ENCODE assay signal across 20 cellular contexts in genomic region chr15:100598655-100599054, GRCh38. TPM values are rescaled to one million over a fixed set of nuclear protein-coding genes. Genes with fewer than 3 reads are reported as not detected.
DNase-seq lines count a peak whose midpoint lies in the region; ATAC-seq, FAIRE-seq and TF ChIP-seq lines count a peak whose summit lies in the region.
"Had no signal": no experiment of that assay in that cellular context is flagged by ENCODE, and none has a peak within 500 bp of the region (broad histone marks: within the 10 kb centered on the region; RNA-seq: fewer than 3 reads in every experiment).

No MANE protein-coding gene starts in this region.

- no peak overlapping the region for H2BK5ac ChIP-seq in H1 (ENCODE audit: low read depth, low read length)

- H3K36me3 ChIP-seq in H1 (ENCODE audit: control insufficient read depth in 2 of 4, insufficient read depth in 4 of 4, low read length in 3 of 4) (no peaks in the 10 kb centered on the region), thyroid gland (no peaks in the 10 kb centered on the region), upper lobe of left lung (no peaks in the 10 kb centered on the region)
- H3K36me3 ChIP-seq: neutrophil, prostate gland had no signal

- TF ChIP-seq POLR2A in H1 (IDR thresholded peaks at IDR 0.05; ENCODE audit: control extremely low read depth in 1 of 2, low read depth in 2 of 2, low read length in 2 of 2): no peak
- TF ChIP-seq POLR2A in thyroid gland (IDR thresholded peaks at IDR 0.05): no peak
- no peak for TF ChIP-seq POLR2A in upper lobe of left lung (IDR thresholded peaks at IDR 0.05)

- H3K9me3 Mint-ChIP-seq in activated naive CD4-positive, alpha-beta T cell treated with anti-CD3 and anti-CD28 coated beads for 36 hours: no peaks in the 10 kb centered on the region
- no peaks in the 10 kb centered on the region for H3K9me3 Mint-ChIP-seq in T-helper 1 cell treated with Interleukin-12 subunit alpha and Interleukin-12 subunit beta and Interleukin-4 antibody, amounts not matched to agents 30 μg/mL and 1 μg/mL, for 36 hours

- peaks cover 0 to 2% of the 10 kb centered on the region in 2 experiments for H4K20me1 ChIP-seq in H1 (replicated peaks in 1 of 2; ENCODE audit: control insufficient read depth in 1 of 2, insufficient read depth in 2 of 2, low read length in 2 of 2)

- no peak for TF ChIP-seq EP300 in H1 (IDR thresholded peaks at IDR 0.05; ENCODE audit: borderline replicate concordance in 1 of 2, low read depth in 2 of 2, low read length in 2 of 2)
- no peak for TF ChIP-seq EP300 in upper lobe of left lung (IDR thresholded peaks at IDR 0.05)

- no peak overlapping the region for H3K4ac ChIP-seq in H1 (replicated peaks; ENCODE audit: insufficient read length, low read depth, low read length)

- no peaks in the 10 kb centered on the region for H3K27me3 ChIP-seq in H1 (replicated peaks in 1 of 4; ENCODE audit: control insufficient read depth in 3 of 4, extremely low read depth in 1 of 4, insufficient read depth in 3 of 4, low read length in 3 of 4)
- H3K27me3 ChIP-seq in thyroid gland: no peaks in the 10 kb centered on the region
- no peaks in the 10 kb centered on the region for H3K27me3 ChIP-seq in upper lobe of left lung
- H3K27me3 ChIP-seq: BLaER1 treated with 17β-estradiol and CSF1 and Interleukin-3, amounts not matched to agents 10 nM and 100 nM; dorsolateral prefrontal cortex; neutrophil had no signal

- no peak overlapping the region for H2BK120ac ChIP-seq in H1 (replicated peaks; ENCODE audit: low read depth, low read length)

- H3K23ac ChIP-seq in H1 (ENCODE audit: insufficient read length): no peak overlapping the region

- H3K27ac Mint-ChIP-seq in activated naive CD4-positive, alpha-beta T cell treated with anti-CD3 and anti-CD28 coated beads for 36 hours: no peak overlapping the region
- H3K27ac Mint-ChIP-seq in T-helper 1 cell treated with Interleukin-12 subunit alpha and Interleukin-12 subunit beta and Interleukin-4 antibody, amounts not matched to agents 30 μg/mL and 1 μg/mL, for 36 hours: peak overlapping the region; percentile 81
- H3K27ac Mint-ChIP-seq: WTC11 had no signal

- H3K56ac ChIP-seq in H1 (replicated peaks; ENCODE audit: insufficient read length, low read depth, low read length): no peak overlapping the region

- no peak overlapping the region for H2AK5ac ChIP-seq in H1 (ENCODE audit: low read depth, low read length)

- WGBS in H1 (ENCODE audit: extremely low coverage in 1 of 2, insufficient coverage in 1 of 2, insufficient read length in 1 of 2, insufficient replicate concordance in 2 of 2, low coverage in 1 of 2, low lambda C conversion rate in 2 of 2, missing lambda C conversion rate in 1 of 2), 2 experiments: 67% methylated on average over 1 of the region's 1 CpG; no CpG with 5 or more reads in 1 of the 2 experiments
- 93 to 100% methylated on average over 1 of the region's 1 CpG for WGBS in thyroid gland, 2 donors
- WGBS in upper lobe of left lung, 2 donors: 100% methylated on average over 1 of the region's 1 CpG

- no peak overlapping the region for H3K14ac ChIP-seq in H1 (ENCODE audit: insufficient read length)

- H3K23me2 ChIP-seq in H1 (ENCODE audit: low read depth, low read length): 0 out of 2 replicates have a peak, but pooled peaks cover 3% of the 10 kb centered on the region

- H3K18ac ChIP-seq in H1 (ENCODE audit: extremely low read depth, low read length): no peak overlapping the region

- H4K91ac ChIP-seq in H1 (replicated peaks; ENCODE audit: insufficient read length, low read length): no peak overlapping the region

- no peak overlapping the region for H3K4me2 ChIP-seq in H1 (ENCODE audit: insufficient read depth in 1 of 2, low read depth in 2 of 2, low read length in 2 of 2)

- no peak overlapping the region for H2BK12ac ChIP-seq in H1 (ENCODE audit: low read depth, low read length)

- TF ChIP-seq CTCF in H1 (IDR thresholded peaks at IDR 0.05; ENCODE audit: control extremely low read depth in 1 of 3, insufficient read depth in 1 of 3, low read depth in 1 of 3, low read length in 3 of 3) (no peak), thyroid gland (IDR thresholded peaks at IDR 0.05) (no peak), upper lobe of left lung (IDR thresholded peaks at IDR 0.05) (no peak)

- H3K9me3 ChIP-seq in H1 (ENCODE audit: insufficient read depth in 2 of 2, low read depth in 1 of 2, low read length in 1 of 2) (no peaks in the 10 kb centered on the region), thyroid gland (no peaks in the 10 kb centered on the region), upper lobe of left lung (no peaks in the 10 kb centered on the region)
- H3K9me3 ChIP-seq: neutrophil, prostate gland had no signal

- H3K36me3 Mint-ChIP-seq in activated naive CD4-positive, alpha-beta T cell treated with anti-CD3 and anti-CD28 coated beads for 36 hours (ENCODE audit: low read depth): peaks cover 15% of the 10 kb centered on the region
- peaks cover 28% of the 10 kb centered on the region for H3K36me3 Mint-ChIP-seq in T-helper 1 cell treated with Interleukin-12 subunit alpha and Interleukin-12 subunit beta and Interleukin-4 antibody, amounts not matched to agents 30 μg/mL and 1 μg/mL, for 36 hours (ENCODE audit: low read depth)
- H3K36me3 Mint-ChIP-seq: WTC11 had no signal

- peaks cover 53% of the 10 kb centered on the region for H3K4me1 Mint-ChIP-seq in activated naive CD4-positive, alpha-beta T cell treated with anti-CD3 and anti-CD28 coated beads for 36 hours (ENCODE audit: low read depth)
- peaks cover 57% of the 10 kb centered on the region for H3K4me1 Mint-ChIP-seq in T-helper 1 cell treated with Interleukin-12 subunit alpha and Interleukin-12 subunit beta and Interleukin-4 antibody, amounts not matched to agents 30 μg/mL and 1 μg/mL, for 36 hours (ENCODE audit: low read depth)

- peaks cover 3% of the 10 kb centered on the region; the same call in 1 of the 2 replicates for H3K79me1 ChIP-seq in H1 (ENCODE audit: low read depth, low read length)

- no peak overlapping the region for H4K5ac ChIP-seq in H1 (ENCODE audit: insufficient read length, low read depth, low read length)

- DNase-seq in activated naive CD4-positive, alpha-beta T cell treated with anti-CD3 and anti-CD28 coated beads for 36 hours: no peak
- DNase-seq in activated naive CD4-positive, alpha-beta T cell (lab: John Stamatoyannopoulos, UW): no peak
- DNase-seq in H1 (ENCODE audit: low read depth in 1 of 2, low spot score in 2 of 2) (no peak), thyroid gland (peak; percentile 65 to 69), upper lobe of left lung (no peak), NOMO-1 (lab: John Stamatoyannopoulos, UW; ENCODE audit: unreplicated experiment in 2 of 2) (no peak)
- DNase-seq: dorsolateral prefrontal cortex; mammary epithelial cell; NCI-H1105; NCI-H2029; NCI-H345; stimulated activated CD4-positive, alpha-beta T cell treated with anti-CD3 and anti-CD28 coated beads, Interleukin-15, amount 100 ng/mL, for 24 hours; T1000 had no signal

- no peaks in the 10 kb centered on the region for H3K27me3 Mint-ChIP-seq in activated naive CD4-positive, alpha-beta T cell treated with anti-CD3 and anti-CD28 coated beads for 36 hours (ENCODE audit: low read depth)
- H3K27me3 Mint-ChIP-seq in T-helper 1 cell treated with Interleukin-12 subunit alpha and Interleukin-12 subunit beta and Interleukin-4 antibody, amounts not matched to agents 30 μg/mL and 1 μg/mL, for 36 hours (ENCODE audit: low read depth): no peaks in the 10 kb centered on the region

- no peak overlapping the region for H3K9ac ChIP-seq in H1 (replicated peaks in 1 of 4; ENCODE audit: extremely low read depth in 1 of 4, low read depth in 3 of 4, low read length in 3 of 4)
- H3K9ac ChIP-seq: BLaER1 treated with 17β-estradiol and CSF1 and Interleukin-3, amounts not matched to agents 10 nM and 100 nM had no signal

- no peak for FAIRE-seq in H1 (lab: Jason Lieb, UNC)

- H3K4me3 ChIP-seq in H1 (ENCODE audit: extremely low read depth in 1 of 4, insufficient read depth in 2 of 4, low read depth in 3 of 4, low read length in 4 of 4) (no peak overlapping the region), thyroid gland (replicated peaks in 1 of 3) (no peak overlapping the region), upper lobe of left lung (no peak overlapping the region)
- H3K4me3 ChIP-seq: BLaER1 treated with 17β-estradiol and CSF1 and Interleukin-3, amounts not matched to agents 10 nM and 100 nM; dorsolateral prefrontal cortex; prostate gland had no signal

- peaks cover 0 to 34% of the 10 kb centered on the region in 2 experiments for H3K79me2 ChIP-seq in H1 (ENCODE audit: control insufficient read depth in 1 of 2, insufficient read depth in 2 of 2, low read length in 2 of 2)

- H3K4me1 ChIP-seq in H1 (replicated peaks in 1 of 4; ENCODE audit: control insufficient read depth in 3 of 4, insufficient read depth in 4 of 4, low read length in 3 of 4): peaks cover 0 to 9% (median 4%) of the 10 kb centered on the region in 4 experiments; a peak in 3 of 7 replicates
- peaks cover 42 to 61% of the 10 kb centered on the region in 2 donors for H3K4me1 ChIP-seq in thyroid gland
- H3K4me1 ChIP-seq in upper lobe of left lung: peaks cover 18 to 34% (median 24%) of the 10 kb centered on the region in 4 donors

- 0 out of 2 replicates have a peak overlapping the region, but pooled peaks have one; percentile 40 for H2BK15ac ChIP-seq in H1 (ENCODE audit: low read length)

- H3K4me3 Mint-ChIP-seq in activated naive CD4-positive, alpha-beta T cell treated with anti-CD3 and anti-CD28 coated beads for 36 hours: peak overlapping the region; percentile 63
- H3K4me3 Mint-ChIP-seq in T-helper 1 cell treated with Interleukin-12 subunit alpha and Interleukin-12 subunit beta and Interleukin-4 antibody, amounts not matched to agents 30 μg/mL and 1 μg/mL, for 36 hours: peak overlapping the region; percentile 48
- H3K4me3 Mint-ChIP-seq: WTC11 had no signal

- H2BK20ac ChIP-seq in H1 (ENCODE audit: low read length): no peak overlapping the region

- ATAC-seq in upper lobe of left lung (ENCODE audit: low FRiP score in 2 of 2): no peak
- ATAC-seq: SK-N-SH treated with all-trans-retinoic acid at 6 μM for 48 hours, WTC11 had no signal

- no peak overlapping the region for H4K8ac ChIP-seq in H1 (ENCODE audit: extremely low read depth, insufficient read depth, low read length)

- no peak overlapping the region for H2AFZ ChIP-seq in H1 (ENCODE audit: low read length)

- intact Hi-C loops in activated naive CD4-positive, alpha-beta T cell treated with anti-CD3 and anti-CD28 coated beads for 36 hours (cut with micrococcal nuclease): loop anchor here (5.0 to 10.0 kb wide), 5 partner anchors 529 to 1344 kb away; partner anchors contain the start of genes LRRC28 and TM2D3
- intact Hi-C loops in thyroid gland (cut with DNase I): no loop called here

- POLR2A ChIA-PET in H1 (lab: Charles Lee; ENCODE audit: partially characterized antibody): no interaction called here

- TF ChIP-seq RAD21 in H1 (IDR thresholded peaks at IDR 0.05 in 1 of 2, conservative IDR thresholded peaks at IDR 0.05 in 1 of 2; ENCODE audit: low read depth in 2 of 2, low read length in 2 of 2): no peak

- CTCF ChIA-PET in activated naive CD4-positive, alpha-beta T cell treated with anti-CD3 and anti-CD28 coated beads for 36 hours (lab: Charles Lee): interaction anchor here (1.1 to 1.8 kb wide), 4 partner anchors 26 to 673 kb away, joined by 3 to 6 read pairs (median 5); no protein-coding TSS in a partner anchor
- CTCF ChIA-PET in H1 (lab: Charles Lee; ENCODE audit: partially characterized antibody): interaction anchor here (1.3 kb wide), 1 partner anchor 249 kb away, joined by 4 read pairs; no protein-coding TSS in a partner anchor

- H3K27ac ChIP-seq in H1 (ENCODE audit: low read depth, low read length): no peak overlapping the region
- peak overlapping the region in 2 of 3 donors; percentile 52 to 58 for H3K27ac ChIP-seq in thyroid gland
- no peak overlapping the region for H3K27ac ChIP-seq in upper lobe of left lung
- H3K27ac ChIP-seq: dorsolateral prefrontal cortex, HL-60, neutrophil, prostate gland had no signal

RNA-seq across cellular contexts. Expression of gene LINS1, which starts 3.3 kb away (rescaled TPM):
- 10 to 100 TPM; 36.8 to 37.1 TPM for total RNA-seq in activated naive CD4-positive, alpha-beta T cell treated with anti-CD3 and anti-CD28 coated beads for 36 hours
- 6.1 and 8.1 TPM in 2 replicates for total RNA-seq in H1 (2021; fragmentation: NEBNext Ultra II Directional; extraction: Animal tissue kit (Norgen Biotek cat#: 25700))
- 2.7 and 4.2 TPM in 2 replicates for polyA plus RNA-seq in H1 (2011; rRNA removed)
- 3.9 TPM for polyA plus RNA-seq in H1 (2011; cell fraction: cytosol; rRNA removed)
- 4.2 TPM for polyA plus RNA-seq in H1 (2011; cell fraction: nucleus; rRNA removed)
- 3.7 to 4.3 TPM (median 4.0 TPM) in 4 replicates for polyA plus RNA-seq in H1 (2012, experiment 1 of 2)
- polyA plus RNA-seq in H1 (2012, experiment 2 of 2): 0.51 TPM
- polyA plus RNA-seq in H1 (2013, experiment 1 of 2): 4.9 TPM
- 4.8 TPM for polyA plus RNA-seq in H1 (2013, experiment 2 of 2)
- 7.6 and 20.0 TPM in 2 replicates for polyA minus RNA-seq in H1 (2011; rRNA and poly(A)+ RNA removed)
- polyA minus RNA-seq in H1 (2011; cell fraction: cytosol; rRNA and poly(A)+ RNA removed): 3.6 TPM
- 6.0 TPM for polyA minus RNA-seq in H1 (2011; cell fraction: nucleus; rRNA and poly(A)+ RNA removed)
- total RNA-seq in thyroid gland: 10 to 100 TPM; 32.9 to 63.0 (median 53.3) TPM
- 10 to 100 TPM; 11.8 to 43.0 (median 18.2) TPM for total RNA-seq in upper lobe of left lung

RNA-seq across cellular contexts. Expression of gene ASB7, which starts 3.7 kb away (rescaled TPM):
- 10 to 100 TPM; 15.6 to 16.8 TPM for total RNA-seq in activated naive CD4-positive, alpha-beta T cell treated with anti-CD3 and anti-CD28 coated beads for 36 hours
- 9.7 and 12.8 TPM in 2 replicates for total RNA-seq in H1 (2021; fragmentation: NEBNext Ultra II Directional; extraction: Animal tissue kit (Norgen Biotek cat#: 25700))
- polyA plus RNA-seq in H1 (2011; rRNA removed): 5.0 and 5.2 TPM in 2 replicates
- polyA plus RNA-seq in H1 (2011; cell fraction: cytosol; rRNA removed): 6.0 TPM
- 6.9 TPM for polyA plus RNA-seq in H1 (2011; cell fraction: nucleus; rRNA removed)
- 6.4 to 7.1 TPM (median 6.6 TPM) in 4 replicates for polyA plus RNA-seq in H1 (2012, experiment 1 of 2)
- 0.98 TPM for polyA plus RNA-seq in H1 (2012, experiment 2 of 2)
- 4.2 TPM for polyA plus RNA-seq in H1 (2013, experiment 1 of 2)
- polyA plus RNA-seq in H1 (2013, experiment 2 of 2): 4.5 TPM
- polyA minus RNA-seq in H1 (2011; rRNA and poly(A)+ RNA removed): 19.9 and 21.3 TPM in 2 replicates
- 9.7 TPM for polyA minus RNA-seq in H1 (2011; cell fraction: cytosol; rRNA and poly(A)+ RNA removed)
- 19.9 TPM for polyA minus RNA-seq in H1 (2011; cell fraction: nucleus; rRNA and poly(A)+ RNA removed)
- 10 to 100 TPM; 16.2 to 21.0 (median 19.7) TPM for total RNA-seq in thyroid gland
- 10 to 100 TPM; 11.7 to 19.8 (median 14.2) TPM for total RNA-seq in upper lobe of left lung

Comparison
In these comparisons a context has a peak if more than half of its experiments do, and no peak if none do; other contexts are left out.
1. DNase-seq: peak in thyroid gland (2 of 2); none in activated naive CD4-positive, alpha-beta T cell treated with anti-CD3 and anti-CD28 coated beads for 36 hours (single experiment), activated naive CD4-positive, alpha-beta T cell (0 of 4), H1 (0 of 2), upper lobe of left lung (0 of 2) and NOMO-1 (0 of 2).
2. H3K27ac ChIP-seq: peak in thyroid gland (2 of 3); none in H1 (single experiment) and upper lobe of left lung (0 of 4).